1 cellular context compared by ENCODE assay signal in the genomic region with DNA sequence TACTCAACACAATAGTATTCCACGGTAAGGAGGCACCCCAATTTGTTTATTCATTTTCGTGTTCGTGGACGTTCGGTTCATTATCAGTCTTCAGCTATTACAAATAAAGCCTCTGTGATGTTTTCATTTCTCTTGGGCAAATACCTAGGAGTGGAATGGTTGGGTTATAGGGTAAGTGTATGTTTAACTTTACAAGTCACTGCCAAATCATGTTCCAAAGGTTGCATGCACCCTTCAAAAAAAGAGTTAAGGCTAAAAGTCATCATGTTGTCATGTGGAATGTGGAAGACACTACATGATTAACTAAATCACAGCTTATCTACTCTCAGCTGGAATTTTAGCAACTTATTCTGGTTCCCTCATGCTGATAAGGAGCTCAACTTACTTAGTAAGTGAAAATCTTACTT.
A peak's percentile ranks its signal among the peaks of the same experiment; 100 is the strongest.
TF ChIP-seq lines count a peak whose summit lies in the region.

No MANE protein-coding gene starts in this region.

TF ChIP-seq in A549, 52 proteins besides CTCF, POLR2A, EP300 and RAD21 (continued from another document):
- TF ChIP-seq FOSL2 (IDR thresholded peaks at IDR 0.05) (no peak), FOSL2 (CRISPR knock-in tag; IDR thresholded peaks at IDR 0.05) (0 out of 2 replicates have a peak, but pooled peaks have one; percentile 61), HDAC2 (IDR thresholded peaks at IDR 0.05) (no peak), GATA3 (IDR thresholded peaks at IDR 0.05; ENCODE audit: borderline replicate concordance) (peak; percentile 59; the same call in 1 of the 2 replicates)
- TF ChIP-seq, protein P1, sequence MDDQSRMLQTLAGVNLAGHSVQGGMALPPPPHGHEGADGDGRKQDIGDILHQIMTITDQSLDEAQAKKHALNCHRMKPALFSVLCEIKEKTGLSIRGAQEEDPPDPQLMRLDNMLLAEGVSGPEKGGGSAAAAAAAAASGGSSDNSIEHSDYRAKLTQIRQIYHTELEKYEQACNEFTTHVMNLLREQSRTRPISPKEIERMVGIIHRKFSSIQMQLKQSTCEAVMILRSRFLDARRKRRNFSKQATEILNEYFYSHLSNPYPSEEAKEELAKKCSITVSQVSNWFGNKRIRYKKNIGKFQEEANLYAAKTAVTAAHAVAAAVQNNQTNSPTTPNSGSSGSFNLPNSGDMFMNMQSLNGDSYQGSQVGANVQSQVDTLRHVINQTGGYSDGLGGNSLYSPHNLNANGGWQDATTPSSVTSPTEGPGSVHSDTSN (IDR thresholded peaks at IDR 0.05) = no peak
